ENCODE assay signal across 1 cellular context in the genomic region with DNA sequence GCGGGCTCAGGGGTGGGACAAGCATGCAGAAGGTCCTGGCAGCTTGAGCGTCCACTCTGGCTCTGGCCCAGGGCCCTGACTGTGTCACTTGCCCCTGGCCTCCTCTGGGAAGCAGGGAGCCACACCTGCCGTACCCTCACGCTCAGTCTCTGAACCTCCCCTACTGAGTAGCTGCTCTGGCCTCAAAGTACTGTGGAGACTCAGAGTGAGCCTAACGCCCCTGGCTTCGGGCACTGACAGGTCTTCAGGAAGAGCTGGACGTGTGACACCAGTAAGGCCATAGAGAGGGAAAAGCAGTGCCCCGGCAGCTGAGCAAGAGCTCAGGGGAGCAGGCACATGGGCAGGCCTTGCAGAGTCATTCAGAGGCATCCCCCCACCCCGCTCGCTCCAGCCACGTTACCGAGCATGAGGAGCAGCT.
TF ChIP-seq lines count a peak whose summit lies in the region.

No MANE protein-coding gene starts in this region.

TF ChIP-seq in HepG2, 621 proteins besides CTCF, POLR2A, EP300 and RAD21 (continued from another document):
- TF ChIP-seq SMARCE1 (IDR thresholded peaks at IDR 0.05; ENCODE audit: borderline replicate concordance) = no peak
- no peak for TF ChIP-seq CREB1 (IDR thresholded peaks at IDR 0.05)
- TF ChIP-seq CREB1 (CRISPR knock-in tag; IDR thresholded peaks at IDR 0.05) = no peak
- TF ChIP-seq ZNF337 (CRISPR knock-in tag; IDR thresholded peaks at IDR 0.05; ENCODE audit: borderline replicate concordance, low read depth) = no peak
- TF ChIP-seq ZNF776 (CRISPR knock-in tag; IDR thresholded peaks at IDR 0.05) = no peak
- TF ChIP-seq PHF21A (CRISPR knock-in tag; IDR thresholded peaks at IDR 0.05) = no peak
- TF ChIP-seq IRX3 (CRISPR knock-in tag; IDR thresholded peaks at IDR 0.05; ENCODE audit: borderline replicate concordance, low read depth) = no peak
- TF ChIP-seq SMAD1 (CRISPR knock-in tag; IDR thresholded peaks at IDR 0.05; ENCODE audit: borderline replicate concordance, low read depth) = no peak
